In genomic region chr11:2599561-2600189, GRCh38 we compare ENCODE assay signal across 16 cellular contexts.
"Had no signal": no experiment of that assay in that cellular context is flagged by ENCODE, and none has a peak within 500 bp of the region (broad histone marks: within the 10 kb centered on the region; RNA-seq: fewer than 3 reads in every experiment).

No MANE protein-coding gene starts in this region.

- H3K9me3 Mint-ChIP-seq: natural killer cell treated with Interleukin-12 subunit alpha and Interleukin-12 subunit beta and Interleukin-15 and Interleukin-18, amount 100 ng/mL, for 72 hours had no signal

- H3K27me3 Mint-ChIP-seq: activated CD4-positive, alpha-beta memory T cell treated with anti-CD3 and anti-CD28 coated beads for 36 hours had no signal

- ATAC-seq: activated T-cell treated with anti-CD3 and anti-CD28 coated beads, Interleukin-2, amount 50 U/mL, for 4 hours; natural killer cell treated with Interleukin-12 subunit alpha and Interleukin-12 subunit beta and Interleukin-15 and Interleukin-18, amount 100 ng/mL, for 72 hours; upper lobe of right lung had no signal

- H3K36me3 Mint-ChIP-seq: natural killer cell treated with Interleukin-12 subunit alpha and Interleukin-12 subunit beta and Interleukin-15 and Interleukin-18, amount 100 ng/mL, for 72 hours had no signal

- H3K27me3 ChIP-seq: ascending aorta, upper lobe of right lung had no signal

- H3K4me1 ChIP-seq: ascending aorta, upper lobe of right lung had no signal

- H3K9me3 ChIP-seq: upper lobe of right lung had no signal

- H3K36me3 ChIP-seq: ascending aorta, upper lobe of right lung had no signal

- H3K27ac ChIP-seq: ascending aorta, coronary artery, upper lobe of right lung had no signal

- H3K4me3 Mint-ChIP-seq: activated CD4-positive, alpha-beta memory T cell treated with anti-CD3 and anti-CD28 coated beads for 36 hours; activated T-cell treated with anti-CD3 and anti-CD28 coated beads, Interleukin-2, amount 50 U/mL, for 4 hours; natural killer cell treated with Interleukin-12 subunit alpha and Interleukin-12 subunit beta and Interleukin-15 and Interleukin-18, amount 100 ng/mL, for 72 hours had no signal

- H3K27ac Mint-ChIP-seq: activated CD4-positive, alpha-beta memory T cell treated with anti-CD3 and anti-CD28 coated beads for 36 hours; natural killer cell treated with Interleukin-12 subunit alpha and Interleukin-12 subunit beta and Interleukin-15 and Interleukin-18, amount 100 ng/mL, for 72 hours; progenitor cell of endocrine pancreas had no signal

- H3K4me3 ChIP-seq: ascending aorta, coronary artery, upper lobe of right lung had no signal

- DNase-seq: activated CD4-positive, alpha-beta memory T cell treated with anti-CD3 and anti-CD28 coated beads for 36 hours; activated effector memory CD4-positive, alpha-beta T cell treated with anti-CD3 and anti-CD28 coated beads, Interleukin-2, amount 50 U/mL, for 16 hours; activated T-cell treated with anti-CD3 and anti-CD28 coated beads, Interleukin-2, amount 50 U/mL, for 4 hours; caudate nucleus; effector memory CD4-positive, alpha-beta T cell; hippocampal formation; kidney glomerular epithelial cell; occipital lobe; stimulated activated CD4-positive, alpha-beta T cell treated with anti-CD3 and anti-CD28 coated beads, Interleukin-12 subunit alpha, Interleukin-12 subunit beta, amount 100 ng/mL, for 4 hours; stimulated activated naive CD4-positive, alpha-beta T cell; SW 1271; upper lobe of right lung had no signal
